In genomic region chr1:155763090-155763815, GRCh38 we compare ENCODE assay signal across 8 cellular contexts.
DNase-seq lines count a peak whose midpoint lies in the region; ATAC-seq and TF ChIP-seq lines count a peak whose summit lies in the region.
"Not testable (repeated sequence)": the region's sequence is repeated elsewhere in the genome, so short reads cannot be mapped to it uniquely, and the experiment has no call there.

No MANE protein-coding gene starts in this region.

- peak overlapping the region; percentile 73 for H3K4me2 ChIP-seq in osteoblast (ENCODE audit: insufficient read depth, low read length)

- not testable (repeated sequence) for H3K9me3 ChIP-seq in osteoblast (ENCODE audit: low read depth, low read length)

- DNase-seq in CD14-positive monocyte (ENCODE audit: low spot score) (peak; percentile 50), HFF-Myc (ENCODE audit: extremely low read depth, low read depth) (peak; percentile 39), NCI-H460 (ENCODE audit: extremely low read depth, low read depth) (peak; percentile 86), epithelial cell of prostate (ENCODE audit: low read depth, low spot score) (peak; percentile 80), islet precursor cell (peak; percentile 69), osteoblast (ENCODE audit: insufficient read length, low spot score, missing footprints) (peak; percentile 21)
- DNase-seq in activated CD8-positive, alpha-beta memory T cell treated with anti-CD3 and anti-CD28 coated beads, Interleukin-2, amount 10 ng/mL, durations not matched to agents 7 days and 5 days = peak; percentile 15
- DNase-seq in type B pancreatic cell (ENCODE audit: extremely low spot score, unreplicated experiment) = not testable (repeated sequence)

- not testable (repeated sequence) for H2AFZ ChIP-seq in osteoblast (ENCODE audit: low read length)

- ATAC-seq in activated CD8-positive, alpha-beta memory T cell treated with anti-CD3 and anti-CD28 coated beads, Interleukin-2, amount 10 ng/mL, durations not matched to agents 7 days and 5 days = not testable (repeated sequence)

- not testable (repeated sequence) for H3K9me3 Mint-ChIP-seq in CD14-positive monocyte; activated CD8-positive, alpha-beta memory T cell treated with anti-CD3 and anti-CD28 coated beads, Interleukin-2, amount 10 ng/mL, durations not matched to agents 7 days and 5 days (ENCODE audit: low read depth); type B pancreatic cell

- H3K27ac ChIP-seq in epithelial cell of prostate (peak overlapping the region; percentile 98), osteoblast (ENCODE audit: low read depth, low read length) (peak overlapping the region; percentile 57)

- not testable (repeated sequence) for H3K79me2 ChIP-seq in osteoblast (ENCODE audit: insufficient read depth, low read length)

- not testable (repeated sequence) for H3K27me3 Mint-ChIP-seq in CD14-positive monocyte (ENCODE audit: low read depth in 3 of 3); activated CD8-positive, alpha-beta memory T cell treated with anti-CD3 and anti-CD28 coated beads, Interleukin-2, amount 10 ng/mL, durations not matched to agents 7 days and 5 days; type B pancreatic cell

- H3K36me3 Mint-ChIP-seq in CD14-positive monocyte (peaks cover 72 to 87% of the 10 kb centered on the region in 2 donors), type B pancreatic cell (peaks cover 33% of the 10 kb centered on the region)
- H3K36me3 Mint-ChIP-seq in activated CD8-positive, alpha-beta memory T cell treated with anti-CD3 and anti-CD28 coated beads, Interleukin-2, amount 10 ng/mL, durations not matched to agents 7 days and 5 days = peaks cover 50% of the 10 kb centered on the region

- H3K4me3 ChIP-seq in HFF-Myc (replicated peaks; ENCODE audit: low read depth, low read length) = not testable (repeated sequence)
- peak overlapping the region; percentile 35 for H3K4me3 ChIP-seq in osteoblast (ENCODE audit: insufficient read depth, low read length)

- peaks cover 25% of the 10 kb centered on the region for H3K4me1 Mint-ChIP-seq in CD14-positive monocyte
- H3K4me1 Mint-ChIP-seq in activated CD8-positive, alpha-beta memory T cell treated with anti-CD3 and anti-CD28 coated beads, Interleukin-2, amount 10 ng/mL, durations not matched to agents 7 days and 5 days; type B pancreatic cell (ENCODE audit: unreplicated experiment): not testable (repeated sequence)

- CTCF ChIA-PET in activated CD8-positive, alpha-beta memory T cell treated with anti-CD3 and anti-CD28 coated beads, Interleukin-2, amount 10 ng/mL, durations not matched to agents 7 days and 5 days (lab: Charles Lee) = interaction anchor here (0.6 kb wide), 1 partner anchor 226 kb away, joined by 4 read pairs; no protein-coding TSS in a partner anchor

- H3K36me3 ChIP-seq in osteoblast (ENCODE audit: insufficient read depth, low read length) = peaks cover 49% of the 10 kb centered on the region

- intact Hi-C loops in CD14-positive monocyte (cut with micrococcal nuclease) = not testable (repeated sequence)

- peaks cover 14% of the 10 kb centered on the region for H3K4me1 ChIP-seq in osteoblast (ENCODE audit: insufficient read depth, low read length)

- not testable (repeated sequence) for H4K20me1 ChIP-seq in osteoblast (ENCODE audit: insufficient read depth, low read length)

- H3K27me3 ChIP-seq in osteoblast (ENCODE audit: insufficient read depth, low read length) = not testable (repeated sequence)

- H3K27ac Mint-ChIP-seq in CD14-positive monocyte = peak overlapping the region in 5 of 7 donors; percentile 6 to 61 (median 55)
- not testable (repeated sequence) for H3K27ac Mint-ChIP-seq in activated CD8-positive, alpha-beta memory T cell treated with anti-CD3 and anti-CD28 coated beads, Interleukin-2, amount 10 ng/mL, durations not matched to agents 7 days and 5 days
- H3K27ac Mint-ChIP-seq in type B pancreatic cell = peak overlapping the region; percentile 6

- H3K4me3 Mint-ChIP-seq in CD14-positive monocyte; activated CD8-positive, alpha-beta memory T cell treated with anti-CD3 and anti-CD28 coated beads, Interleukin-2, amount 10 ng/mL, durations not matched to agents 7 days and 5 days; type B pancreatic cell: not testable (repeated sequence)

- not testable (repeated sequence) for TF ChIP-seq CTCF in CD14-positive monocyte (IDR thresholded peaks at IDR 0.05); HFF-Myc (IDR thresholded peaks at IDR 0.05; ENCODE audit: low read depth, low read length, missing control alignments); osteoblast (IDR thresholded peaks at IDR 0.05; ENCODE audit: extremely low read depth, low read depth, low read length); type B pancreatic cell (conservative IDR thresholded peaks at IDR 0.05)
